ENCODE assay signal across 11 cellular contexts in genomic region chr1:158150512-158150911, GRCh38. TPM values are rescaled to one million over a fixed set of nuclear protein-coding genes. Genes with fewer than 3 reads are reported as not detected.
DNase-seq lines count a peak whose midpoint lies in the region; ATAC-seq and TF ChIP-seq lines count a peak whose summit lies in the region.
"Had no signal": no experiment of that assay in that cellular context is flagged by ENCODE, and none has a peak within 500 bp of the region (broad histone marks: within the 10 kb centered on the region; RNA-seq: fewer than 3 reads in every experiment).

No MANE protein-coding gene starts in this region.

- CTCF ChIA-PET in activated CD8-positive, alpha-beta memory T cell treated with anti-CD3 and anti-CD28 coated beads, Interleukin-2, amount 10 ng/mL, durations not matched to agents 7 days and 5 days (lab: Charles Lee) = interaction anchor here (1.1 kb wide), 1 partner anchor 54 kb away, joined by 4 read pairs; no protein-coding TSS in a partner anchor
- CTCF ChIA-PET in PC-9 (lab: Charles Lee) = no interaction called here

- peaks cover 18% of the 10 kb centered on the region for H3K27me3 Mint-ChIP-seq in activated CD8-positive, alpha-beta memory T cell treated with anti-CD3 and anti-CD28 coated beads, Interleukin-2, amount 10 ng/mL, durations not matched to agents 7 days and 5 days
- peaks cover 18% of the 10 kb centered on the region for H3K27me3 Mint-ChIP-seq in T-helper 17 cell
- H3K27me3 Mint-ChIP-seq in immature natural killer cell (ENCODE audit: low read depth in 3 of 3) = peaks cover 8 to 16% (median 11%) of the 10 kb centered on the region in 3 donors
- peaks cover 16% of the 10 kb centered on the region for H3K27me3 Mint-ChIP-seq in stimulated activated naive CD8-positive, alpha-beta T cell treated with anti-CD3 and anti-CD28 coated beads, Interleukin-15, amount 100 ng/mL, for 72 hours

- H3K27ac ChIP-seq in PC-9 = no peak overlapping the region

- H3K36me3 Mint-ChIP-seq in activated CD8-positive, alpha-beta memory T cell treated with anti-CD3 and anti-CD28 coated beads, Interleukin-2, amount 10 ng/mL, durations not matched to agents 7 days and 5 days = no peaks in the 10 kb centered on the region
- H3K36me3 Mint-ChIP-seq in T-helper 17 cell (ENCODE audit: low read depth) (peaks cover 2% of the 10 kb centered on the region), immature natural killer cell (no peaks in the 10 kb centered on the region)

- H3K79me2 ChIP-seq in PC-9 (ENCODE audit: low read depth) = no peaks in the 10 kb centered on the region

- H3K36me3 ChIP-seq in PC-9 (ENCODE audit: low read depth) = no peaks in the 10 kb centered on the region
- H3K36me3 ChIP-seq: thoracic aorta had no signal

- no peak overlapping the region for H3K27ac Mint-ChIP-seq in activated CD8-positive, alpha-beta memory T cell treated with anti-CD3 and anti-CD28 coated beads, Interleukin-2, amount 10 ng/mL, durations not matched to agents 7 days and 5 days
- H3K27ac Mint-ChIP-seq in T-helper 17 cell = peak overlapping the region; percentile 93
- H3K27ac Mint-ChIP-seq in immature natural killer cell = peak overlapping the region; percentile 4 to 93 (median 74)
- H3K27ac Mint-ChIP-seq in stimulated activated naive CD8-positive, alpha-beta T cell treated with anti-CD3 and anti-CD28 coated beads, Interleukin-15, amount 100 ng/mL, for 72 hours = peak overlapping the region; percentile 37 to 71

- H3K9me3 ChIP-seq in T-helper 17 cell (ENCODE audit: control insufficient read depth, low read length, poor library complexity, severe bottlenecking) (no peaks in the 10 kb centered on the region), PC-9 (ENCODE audit: insufficient read depth, low read depth) (no peaks in the 10 kb centered on the region)
- H3K9me3 ChIP-seq: thoracic aorta had no signal

- no peaks in the 10 kb centered on the region for H3K9me2 ChIP-seq in PC-9 (ENCODE audit: insufficient read depth)

- intact Hi-C loops in PC-9 (cut with micrococcal nuclease; ENCODE audit: unreplicated experiment) = no loop called here

- H2AFZ ChIP-seq in PC-9 = no peak overlapping the region

- no peak for DNase-seq in activated CD8-positive, alpha-beta memory T cell treated with anti-CD3 and anti-CD28 coated beads, Interleukin-2, amount 10 ng/mL, durations not matched to agents 7 days and 5 days
- no peak for DNase-seq in activated CD8-positive, alpha-beta memory T cell treated with anti-CD3 and anti-CD28 coated beads for 24 hours
- DNase-seq in T-helper 17 cell (no peak), immature natural killer cell (no peak), PC-9 (no peak), NCI-H748 (lab: John Stamatoyannopoulos, UW; ENCODE audit: unreplicated experiment) (no peak)
- DNase-seq in stimulated activated naive CD8-positive, alpha-beta T cell treated with anti-CD3 and anti-CD28 coated beads, Interleukin-15, amount 100 ng/mL, for 72 hours = no peak
- DNase-seq: activated CD4-positive, alpha-beta T cell treated with anti-CD3 and anti-CD28 coated beads, Interleukin-2, amount 50 U/mL, for 4 hours had no signal

- no peaks in the 10 kb centered on the region for H3F3A ChIP-seq in PC-9 (ENCODE audit: insufficient read depth, low read depth)

- no TSS peak for BruUV-seq in PC-9 (replicated peaks; lab: Mats Ljungman, UMichigan)

- POLR2A ChIA-PET in PC-9 (lab: Charles Lee; ENCODE audit: unreplicated experiment) = no interaction called here

- no peak overlapping the region for H3K4me3 ChIP-seq in PC-9

- H3K4me3 Mint-ChIP-seq in activated CD8-positive, alpha-beta memory T cell treated with anti-CD3 and anti-CD28 coated beads, Interleukin-2, amount 10 ng/mL, durations not matched to agents 7 days and 5 days = peak overlapping the region; percentile 83
- H3K4me3 Mint-ChIP-seq in T-helper 17 cell (peak overlapping the region; percentile 95), immature natural killer cell (peak overlapping the region; percentile 91 to 96 (median 95))
- peak overlapping the region; percentile 88 to 93 for H3K4me3 Mint-ChIP-seq in stimulated activated naive CD8-positive, alpha-beta T cell treated with anti-CD3 and anti-CD28 coated beads, Interleukin-15, amount 100 ng/mL, for 72 hours

- no peaks in the 10 kb centered on the region for H3K4me1 ChIP-seq in PC-9 (replicated peaks; ENCODE audit: insufficient read depth)

- H3K27me3 ChIP-seq in PC-9 (ENCODE audit: insufficient read depth, low read depth) = peaks cover 83% of the 10 kb centered on the region

- no peaks in the 10 kb centered on the region for H3K9me3 Mint-ChIP-seq in activated CD8-positive, alpha-beta memory T cell treated with anti-CD3 and anti-CD28 coated beads, Interleukin-2, amount 10 ng/mL, durations not matched to agents 7 days and 5 days (ENCODE audit: low read depth)
- H3K9me3 Mint-ChIP-seq in immature natural killer cell = no peaks in the 10 kb centered on the region
- H3K9me3 Mint-ChIP-seq in stimulated activated naive CD8-positive, alpha-beta T cell treated with anti-CD3 and anti-CD28 coated beads, Interleukin-15, amount 100 ng/mL, for 72 hours = peaks cover 7 to 14% of the 10 kb centered on the region in 2 donors

- ATAC-seq in activated CD8-positive, alpha-beta memory T cell treated with anti-CD3 and anti-CD28 coated beads, Interleukin-2, amount 10 ng/mL, durations not matched to agents 7 days and 5 days = no peak
- ATAC-seq in T-helper 17 cell (peak; percentile 30), GM21786 (IDR thresholded peaks at IDR 0.05; ENCODE audit: unreplicated experiment) (no peak)
- no peak for ATAC-seq in stimulated activated naive CD8-positive, alpha-beta T cell treated with anti-CD3 and anti-CD28 coated beads, Interleukin-15, amount 100 ng/mL, for 72 hours

- H3K4me1 Mint-ChIP-seq in activated CD8-positive, alpha-beta memory T cell treated with anti-CD3 and anti-CD28 coated beads, Interleukin-2, amount 10 ng/mL, durations not matched to agents 7 days and 5 days = peaks cover 18% of the 10 kb centered on the region
- H3K4me1 Mint-ChIP-seq in T-helper 17 cell (peaks cover 22% of the 10 kb centered on the region), immature natural killer cell (peaks cover 23 to 40% of the 10 kb centered on the region in 2 donors)
- peaks cover 22% of the 10 kb centered on the region for H3K4me1 Mint-ChIP-seq in stimulated activated naive CD8-positive, alpha-beta T cell treated with anti-CD3 and anti-CD28 coated beads, Interleukin-15, amount 100 ng/mL, for 72 hours

- H3K4me2 ChIP-seq in PC-9 = no peak overlapping the region

- no peaks in the 10 kb centered on the region for H4K20me1 ChIP-seq in PC-9 (ENCODE audit: insufficient read depth)

- TF ChIP-seq CTCF in PC-9 (conservative IDR thresholded peaks at IDR 0.05) = no peak

RNA-seq across cellular contexts. Expression of gene CD1D, which starts 30.2 kb away (rescaled TPM):
- total RNA-seq in activated CD8-positive, alpha-beta memory T cell treated with anti-CD3 and anti-CD28 coated beads, Interleukin-2, amount 10 ng/mL, durations not matched to agents 7 days and 5 days = not detected
- total RNA-seq in T-helper 17 cell (under 1 TPM; 0.94 to 0.99 TPM), PC-9 (2021) (not detected in 2 replicates)
- polyA plus RNA-seq in immature natural killer cell = 1 to 10 TPM in 2 of 3 donors, not detected in 1; 2.9 to 8.7 TPM
- total RNA-seq: dermis microvascular lymphatic vessel endothelial cell had no signal
